1 cellular context compared by ENCODE assay signal in genomic region chr17:12789075-12789975, GRCh38.
TF ChIP-seq lines count a peak whose summit lies in the region.

ARHGAP44 (plus strand) TSS chr17:12789498; CDS start chr17:12789839, 341 bp downstream.

TF ChIP-seq in HEK293, 187 proteins besides CTCF, POLR2A, EP300 and RAD21 (continued from another document and continues in another):
- TF ChIP-seq ZSCAN5A (tag by site-specific recombination; IDR thresholded peaks at IDR 0.05) (peak; percentile 42; the same call in 1 of the 2 replicates), ZNF148 (tag by site-specific recombination; IDR thresholded peaks at IDR 0.05; ENCODE audit: borderline replicate concordance) (no peak), ZNF747 (tag by site-specific recombination; IDR thresholded peaks at IDR 0.05) (no peak), ZNF561 (tag by site-specific recombination; IDR thresholded peaks at IDR 0.05; ENCODE audit: borderline replicate concordance) (peak; percentile 70; the same call in 1 of the 2 replicates), ZNF621 (tag by site-specific recombination; IDR thresholded peaks at IDR 0.05) (no peak), ZNF354C (tag by site-specific recombination; IDR thresholded peaks at IDR 0.05; ENCODE audit: borderline replicate concordance, low read depth) (no peak), ZNF274 (IDR thresholded peaks at IDR 0.05; ENCODE audit: low read length) (no peak), ZNF274 (tag by site-specific recombination; IDR thresholded peaks at IDR 0.05; ENCODE audit: borderline replicate concordance) (no peak), WT1 (tag by site-specific recombination; IDR thresholded peaks at IDR 0.05) (no peak), TCF7L2 (IDR thresholded peaks at IDR 0.05; ENCODE audit: borderline replicate concordance, low read depth, low read length) (no peak), OSR2 (tag by site-specific recombination; IDR thresholded peaks at IDR 0.05) (no peak), ZNF629 (tag by site-specific recombination; IDR thresholded peaks at IDR 0.05) (no peak), ZNF776 (tag by site-specific recombination; IDR thresholded peaks at IDR 0.05; ENCODE audit: borderline replicate concordance) (no peak), ZNF768 (tag by site-specific recombination; IDR thresholded peaks at IDR 0.05) (no peak), SP3 (tag by site-specific recombination; IDR thresholded peaks at IDR 0.05) (no peak), ZBTB17 (tag by site-specific recombination; IDR thresholded peaks at IDR 0.05) (0 out of 2 replicates have a peak, but pooled peaks have one; percentile 18), ZNF701 (tag by site-specific recombination; IDR thresholded peaks at IDR 0.05) (no peak), ZBTB8A (tag by site-specific recombination; IDR thresholded peaks at IDR 0.05) (peak; percentile 91), ZNF423 (tag by site-specific recombination; IDR thresholded peaks at IDR 0.05) (no peak), ZNF140 (tag by site-specific recombination; IDR thresholded peaks at IDR 0.05) (no peak), ZNF560 (tag by site-specific recombination; IDR thresholded peaks at IDR 0.05; ENCODE audit: borderline replicate concordance) (no peak), BCL11B (tag by site-specific recombination; IDR thresholded peaks at IDR 0.05; ENCODE audit: low read depth) (no peak), ZNF248 (tag by site-specific recombination; IDR thresholded peaks at IDR 0.05) (no peak), ZNF155 (tag by site-specific recombination; IDR thresholded peaks at IDR 0.05) (no peak), KLF10 (tag by site-specific recombination; IDR thresholded peaks at IDR 0.05) (no peak), SALL2 (tag by site-specific recombination; IDR thresholded peaks at IDR 0.05; ENCODE audit: borderline replicate concordance) (no peak), ZNF549 (tag by site-specific recombination; IDR thresholded peaks at IDR 0.05) (no peak), ZNF223 (tag by site-specific recombination; IDR thresholded peaks at IDR 0.05) (no peak), ZNF555 (tag by site-specific recombination; conservative IDR thresholded peaks at IDR 0.05) (no peak), OVOL3 (tag by site-specific recombination; IDR thresholded peaks at IDR 0.05) (no peak), GFI1B (tag by site-specific recombination; IDR thresholded peaks at IDR 0.05) (no peak), ZNF624 (tag by site-specific recombination; IDR thresholded peaks at IDR 0.05) (no peak), ZNF214 (tag by site-specific recombination; IDR thresholded peaks at IDR 0.05; ENCODE audit: borderline replicate concordance) (no peak), ZFP37 (tag by site-specific recombination; IDR thresholded peaks at IDR 0.05) (no peak), ZNF292 (tag by site-specific recombination; IDR thresholded peaks at IDR 0.05; ENCODE audit: borderline replicate concordance, low read depth) (no peak), ZNF335 (tag by site-specific recombination; conservative IDR thresholded peaks at IDR 0.05) (peak; percentile 72), ZNF660 (tag by site-specific recombination; IDR thresholded peaks at IDR 0.05) (no peak), ZBTB26 (tag by site-specific recombination; optimal IDR thresholded peaks at IDR 0.05) (peak; percentile 96), ZNF488 (tag by site-specific recombination; IDR thresholded peaks at IDR 0.05) (no peak), ZNF302 (tag by site-specific recombination; IDR thresholded peaks at IDR 0.05; ENCODE audit: low read depth) (no peak), ZFP3 (tag by site-specific recombination; IDR thresholded peaks at IDR 0.05; ENCODE audit: low read depth) (no peak), ZNF221 (tag by site-specific recombination; IDR thresholded peaks at IDR 0.05; ENCODE audit: borderline replicate concordance) (no peak), YY1 (tag by site-specific recombination; IDR thresholded peaks at IDR 0.05) (peak; percentile 19; the same call in 1 of the 2 replicates), ZNF558 (tag by site-specific recombination; IDR thresholded peaks at IDR 0.05) (no peak), ZNF707 (tag by site-specific recombination; IDR thresholded peaks at IDR 0.05) (no peak), REPIN1 (tag by site-specific recombination; IDR thresholded peaks at IDR 0.05; ENCODE audit: low read depth) (no peak)
- TF ChIP-seq, protein P1, sequence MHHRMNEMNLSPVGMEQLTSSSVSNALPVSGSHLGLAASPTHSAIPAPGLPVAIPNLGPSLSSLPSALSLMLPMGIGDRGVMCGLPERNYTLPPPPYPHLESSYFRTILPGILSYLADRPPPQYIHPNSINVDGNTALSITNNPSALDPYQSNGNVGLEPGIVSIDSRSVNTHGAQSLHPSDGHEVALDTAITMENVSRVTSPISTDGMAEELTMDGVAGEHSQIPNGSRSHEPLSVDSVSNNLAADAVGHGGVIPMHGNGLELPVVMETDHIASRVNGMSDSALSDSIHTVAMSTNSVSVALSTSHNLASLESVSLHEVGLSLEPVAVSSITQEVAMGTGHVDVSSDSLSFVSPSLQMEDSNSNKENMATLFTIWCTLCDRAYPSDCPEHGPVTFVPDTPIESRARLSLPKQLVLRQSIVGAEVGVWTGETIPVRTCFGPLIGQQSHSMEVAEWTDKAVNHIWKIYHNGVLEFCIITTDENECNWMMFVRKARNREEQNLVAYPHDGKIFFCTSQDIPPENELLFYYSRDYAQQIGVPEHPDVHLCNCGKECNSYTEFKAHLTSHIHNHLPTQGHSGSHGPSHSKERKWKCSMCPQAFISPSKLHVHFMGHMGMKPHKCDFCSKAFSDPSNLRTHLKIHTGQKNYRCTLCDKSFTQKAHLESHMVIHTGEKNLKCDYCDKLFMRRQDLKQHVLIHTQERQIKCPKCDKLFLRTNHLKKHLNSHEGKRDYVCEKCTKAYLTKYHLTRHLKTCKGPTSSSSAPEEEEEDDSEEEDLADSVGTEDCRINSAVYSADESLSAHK (tag by site-specific recombination; IDR thresholded peaks at IDR 0.05), result no peak
- TF ChIP-seq, protein P2, sequence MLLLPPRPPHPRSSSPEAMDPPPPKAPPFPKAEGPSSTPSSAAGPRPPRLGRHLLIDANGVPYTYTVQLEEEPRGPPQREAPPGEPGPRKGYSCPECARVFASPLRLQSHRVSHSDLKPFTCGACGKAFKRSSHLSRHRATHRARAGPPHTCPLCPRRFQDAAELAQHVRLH (tag by site-specific recombination; IDR thresholded peaks at IDR 0.05), result no peak
- TF ChIP-seq, protein P3, sequence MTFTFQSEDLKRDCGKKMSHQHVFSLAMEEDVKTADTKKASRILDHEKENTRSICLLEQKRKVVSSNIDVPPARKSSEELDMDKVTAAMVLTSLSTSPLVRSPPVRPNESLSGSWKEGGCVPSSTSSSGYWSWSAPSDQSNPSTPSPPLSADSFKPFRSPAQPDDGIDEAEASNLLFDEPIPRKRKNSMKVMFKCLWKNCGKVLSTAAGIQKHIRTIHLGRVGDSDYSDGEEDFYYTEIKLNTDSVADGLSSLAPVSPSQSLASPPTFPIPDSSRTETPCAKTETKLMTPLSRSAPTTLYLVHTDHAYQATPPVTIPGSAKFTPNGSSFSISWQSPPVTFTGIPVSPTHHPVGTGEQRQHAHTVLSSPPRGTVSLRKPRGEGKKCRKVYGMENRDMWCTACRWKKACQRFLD (tag by site-specific recombination; IDR thresholded peaks at IDR 0.05), result no peak
- TF ChIP-seq, protein P4, sequence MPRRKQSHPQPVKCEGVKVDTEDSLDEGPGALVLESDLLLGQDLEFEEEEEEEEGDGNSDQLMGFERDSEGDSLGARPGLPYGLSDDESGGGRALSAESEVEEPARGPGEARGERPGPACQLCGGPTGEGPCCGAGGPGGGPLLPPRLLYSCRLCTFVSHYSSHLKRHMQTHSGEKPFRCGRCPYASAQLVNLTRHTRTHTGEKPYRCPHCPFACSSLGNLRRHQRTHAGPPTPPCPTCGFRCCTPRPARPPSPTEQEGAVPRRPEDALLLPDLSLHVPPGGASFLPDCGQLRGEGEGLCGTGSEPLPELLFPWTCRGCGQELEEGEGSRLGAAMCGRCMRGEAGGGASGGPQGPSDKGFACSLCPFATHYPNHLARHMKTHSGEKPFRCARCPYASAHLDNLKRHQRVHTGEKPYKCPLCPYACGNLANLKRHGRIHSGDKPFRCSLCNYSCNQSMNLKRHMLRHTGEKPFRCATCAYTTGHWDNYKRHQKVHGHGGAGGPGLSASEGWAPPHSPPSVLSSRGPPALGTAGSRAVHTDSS (tag by site-specific recombination; IDR thresholded peaks at IDR 0.05), result no peak
- TF ChIP-seq, protein P5, sequence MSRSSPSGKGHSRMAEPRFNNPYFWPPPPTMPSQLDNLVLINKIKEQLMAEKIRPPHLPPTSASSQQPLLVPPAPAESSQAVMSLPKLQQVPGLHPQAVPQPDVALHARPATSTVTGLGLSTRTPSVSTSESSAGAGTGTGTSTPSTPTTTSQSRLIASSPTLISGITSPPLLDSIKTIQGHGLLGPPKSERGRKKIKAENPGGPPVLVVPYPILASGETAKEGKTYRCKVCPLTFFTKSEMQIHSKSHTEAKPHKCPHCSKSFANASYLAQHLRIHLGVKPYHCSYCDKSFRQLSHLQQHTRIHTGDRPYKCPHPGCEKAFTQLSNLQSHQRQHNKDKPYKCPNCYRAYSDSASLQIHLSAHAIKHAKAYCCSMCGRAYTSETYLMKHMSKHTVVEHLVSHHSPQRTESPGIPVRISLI (tag by site-specific recombination; IDR thresholded peaks at IDR 0.05), result no peak
- TF ChIP-seq, protein P6, sequence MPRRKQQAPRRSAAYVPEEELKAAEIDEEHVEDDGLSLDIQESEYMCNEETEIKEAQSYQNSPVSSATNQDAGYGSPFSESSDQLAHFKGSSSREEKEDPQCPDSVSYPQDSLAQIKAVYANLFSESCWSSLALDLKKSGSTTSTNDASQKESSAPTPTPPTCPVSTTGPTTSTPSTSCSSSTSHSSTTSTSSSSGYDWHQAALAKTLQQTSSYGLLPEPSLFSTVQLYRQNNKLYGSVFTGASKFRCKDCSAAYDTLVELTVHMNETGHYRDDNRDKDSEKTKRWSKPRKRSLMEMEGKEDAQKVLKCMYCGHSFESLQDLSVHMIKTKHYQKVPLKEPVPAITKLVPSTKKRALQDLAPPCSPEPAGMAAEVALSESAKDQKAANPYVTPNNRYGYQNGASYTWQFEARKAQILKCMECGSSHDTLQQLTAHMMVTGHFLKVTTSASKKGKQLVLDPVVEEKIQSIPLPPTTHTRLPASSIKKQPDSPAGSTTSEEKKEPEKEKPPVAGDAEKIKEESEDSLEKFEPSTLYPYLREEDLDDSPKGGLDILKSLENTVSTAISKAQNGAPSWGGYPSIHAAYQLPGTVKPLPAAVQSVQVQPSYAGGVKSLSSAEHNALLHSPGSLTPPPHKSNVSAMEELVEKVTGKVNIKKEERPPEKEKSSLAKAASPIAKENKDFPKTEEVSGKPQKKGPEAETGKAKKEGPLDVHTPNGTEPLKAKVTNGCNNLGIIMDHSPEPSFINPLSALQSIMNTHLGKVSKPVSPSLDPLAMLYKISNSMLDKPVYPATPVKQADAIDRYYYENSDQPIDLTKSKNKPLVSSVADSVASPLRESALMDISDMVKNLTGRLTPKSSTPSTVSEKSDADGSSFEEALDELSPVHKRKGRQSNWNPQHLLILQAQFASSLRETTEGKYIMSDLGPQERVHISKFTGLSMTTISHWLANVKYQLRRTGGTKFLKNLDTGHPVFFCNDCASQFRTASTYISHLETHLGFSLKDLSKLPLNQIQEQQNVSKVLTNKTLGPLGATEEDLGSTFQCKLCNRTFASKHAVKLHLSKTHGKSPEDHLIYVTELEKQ (tag by site-specific recombination; IDR thresholded peaks at IDR 0.05; ENCODE audit: borderline replicate concordance), result no peak
